Comparison of ENCODE assay signal across 19 cellular contexts in genomic region chr5:29054282-29054681, GRCh38.
DNase-seq lines count a peak whose midpoint lies in the region; FAIRE-seq and TF ChIP-seq lines count a peak whose summit lies in the region.
"Had no signal": no experiment of that assay in that cellular context is flagged by ENCODE, and none has a peak within 500 bp of the region (broad histone marks: within the 10 kb centered on the region; RNA-seq: fewer than 3 reads in every experiment).

No MANE protein-coding gene starts in this region.

- H3K27ac ChIP-seq in dorsolateral prefrontal cortex (no peak overlapping the region), kidney (ENCODE audit: low read depth in 2 of 2, low read length in 2 of 2) (no peak overlapping the region)
- H3K27ac ChIP-seq: C4-2B had no signal

- intact Hi-C loops in posterior vena cava (cut with DNase I) (no loop called here), dorsolateral prefrontal cortex (cut with DNase I) (no loop called here), kidney (cut with DNase I) (no loop called here)

- DNase-seq in HTR-8/SVneo (ENCODE audit: insufficient read length, low spot score) (peak; percentile 25), amniotic epithelial cell (ENCODE audit: low read depth) (peak; percentile 7), left kidney (ENCODE audit: low read depth, low spot score) (peak; percentile 23), posterior vena cava (ENCODE audit: low spot score) (no peak), dorsolateral prefrontal cortex (no peak), kidney (no peak), HPDE6-E6E7 (ENCODE audit: extremely low spot score) (no peak)
- DNase-seq: BE2C; CD4-positive, alpha-beta memory T cell; COR-L47; DND-41; GDM1; GOT3; HCEC 1CT; HFFc6; IMR-90 had no signal

- no peak for TF ChIP-seq CTCF in dorsolateral prefrontal cortex (IDR thresholded peaks at IDR 0.05 in 54 of 56, conservative IDR thresholded peaks at IDR 0.05 in 2 of 56; ENCODE audit: low read depth in 1 of 56, partially characterized antibody in 56 of 56)
- no peak for TF ChIP-seq CTCF in kidney (IDR thresholded peaks at IDR 0.05; ENCODE audit: borderline replicate concordance, extremely low read depth, insufficient read depth)

- no peaks in the 10 kb centered on the region for H3K27me3 ChIP-seq in dorsolateral prefrontal cortex
- H3K27me3 ChIP-seq: BE2C had no signal

- H3K4me1 ChIP-seq in kidney (ENCODE audit: control insufficient read depth in 1 of 2, insufficient read depth in 1 of 2, low read depth in 1 of 2, low read length in 2 of 2): no peaks in the 10 kb centered on the region

- FAIRE-seq in HTR-8/SVneo (lab: Jason Lieb, UNC) (peak; percentile 68), kidney (lab: Jason Lieb, UNC) (no peak)
- FAIRE-seq: D721Med, GM12892 had no signal

- H3K36me3 ChIP-seq in kidney (ENCODE audit: control insufficient read depth in 1 of 2, insufficient read depth in 2 of 2, low read length in 2 of 2): no peaks in the 10 kb centered on the region
- H3K36me3 ChIP-seq: BE2C had no signal

- no peaks in the 10 kb centered on the region for H3K9me3 ChIP-seq in kidney (ENCODE audit: control insufficient read depth in 1 of 2, low read length in 2 of 2)
- H3K9me3 ChIP-seq: BE2C had no signal

- no peak overlapping the region for H3K9ac ChIP-seq in kidney (ENCODE audit: low read length in 2 of 2)

- H3K4me3 ChIP-seq in dorsolateral prefrontal cortex: no peak overlapping the region
- no peak overlapping the region for H3K4me3 ChIP-seq in kidney (ENCODE audit: low read length in 2 of 2)

Comparison
In these comparisons a context has a peak if more than half of its experiments do, and no peak if none do; other contexts are left out.
1. DNase-seq: peak in HTR-8/SVneo (single experiment), amniotic epithelial cell (single experiment) and left kidney (single experiment); none in posterior vena cava (single experiment), dorsolateral prefrontal cortex (0 of 10), kidney (single experiment) and HPDE6-E6E7 (single experiment).